ENCODE assay signal across 2 cellular contexts in genomic region chr20:10672579-10673127, GRCh38.
TF ChIP-seq lines count a peak whose summit lies in the region.

No MANE protein-coding gene starts in this region.

TF ChIP-seq in HEK293, 187 proteins besides CTCF, POLR2A, EP300 and RAD21 (continued from another document):
- TF ChIP-seq ZNF221 (tag by site-specific recombination; IDR thresholded peaks at IDR 0.05; ENCODE audit: borderline replicate concordance) (no peak), ZNF621 (tag by site-specific recombination; IDR thresholded peaks at IDR 0.05) (no peak), ZNF394 (tag by site-specific recombination; IDR thresholded peaks at IDR 0.05; ENCODE audit: borderline replicate concordance) (no peak), ZNF518A (tag by site-specific recombination; conservative IDR thresholded peaks at IDR 0.05; ENCODE audit: low read depth) (no peak)
TF ChIP-seq in HEK293: peak in this region for 6.

TF ChIP-seq in K562, 482 proteins besides CTCF, POLR2A, EP300 and RAD21 (continued from another document):
- TF ChIP-seq ZNF655 (CRISPR knock-in tag; IDR thresholded peaks at IDR 0.05) (no peak), HDAC3 (IDR thresholded peaks at IDR 0.05; ENCODE audit: borderline replicate concordance, partially characterized antibody) (no peak), HMGXB4 (CRISPR knock-in tag; IDR thresholded peaks at IDR 0.05) (no peak), HIVEP1 (CRISPR knock-in tag; IDR thresholded peaks at IDR 0.05) (no peak), SRSF3 (IDR thresholded peaks at IDR 0.05; ENCODE audit: insufficient read depth, low read length) (no peak), ZBTB1 (CRISPR knock-in tag; IDR thresholded peaks at IDR 0.05; ENCODE audit: borderline replicate concordance, low read depth) (peak; percentile 98), ZNF589 (CRISPR knock-in tag; IDR thresholded peaks at IDR 0.05; ENCODE audit: low read depth) (no peak), SRSF9 (IDR thresholded peaks at IDR 0.05; ENCODE audit: borderline replicate concordance, low read depth, low read length) (no peak), ZNF583 (CRISPR knock-in tag; IDR thresholded peaks at IDR 0.05) (no peak), CREM (IDR thresholded peaks at IDR 0.05; ENCODE audit: low read depth) (no peak), L3MBTL2 (IDR thresholded peaks at IDR 0.05) (0 out of 2 replicates have a peak, but pooled peaks have one; percentile 26), ELK3 (CRISPR knock-in tag; IDR thresholded peaks at IDR 0.05) (no peak), PRMT5 (CRISPR knock-in tag; IDR thresholded peaks at IDR 0.05) (no peak), E2F6 (IDR thresholded peaks at IDR 0.05; ENCODE audit: borderline replicate concordance in 1 of 2, extremely low read depth in 1 of 2, insufficient read depth in 1 of 2, insufficient read length in 1 of 2, low read depth in 1 of 2, low read length in 1 of 2, poor library complexity in 1 of 2, severe bottlenecking in 1 of 2) (peak in 1 of 2 experiments; percentile 53), ZNF316 (IDR thresholded peaks at IDR 0.05) (no peak), BHLHE40 (IDR thresholded peaks at IDR 0.05; ENCODE audit: low read length) (no peak), NR3C1 (CRISPR knock-in tag; IDR thresholded peaks at IDR 0.05) (no peak), DDX20 (tag; IDR thresholded peaks at IDR 0.05; ENCODE audit: low read depth) (no peak)
